Comparison of ENCODE assay signal across 2 cellular contexts in the genomic region with DNA sequence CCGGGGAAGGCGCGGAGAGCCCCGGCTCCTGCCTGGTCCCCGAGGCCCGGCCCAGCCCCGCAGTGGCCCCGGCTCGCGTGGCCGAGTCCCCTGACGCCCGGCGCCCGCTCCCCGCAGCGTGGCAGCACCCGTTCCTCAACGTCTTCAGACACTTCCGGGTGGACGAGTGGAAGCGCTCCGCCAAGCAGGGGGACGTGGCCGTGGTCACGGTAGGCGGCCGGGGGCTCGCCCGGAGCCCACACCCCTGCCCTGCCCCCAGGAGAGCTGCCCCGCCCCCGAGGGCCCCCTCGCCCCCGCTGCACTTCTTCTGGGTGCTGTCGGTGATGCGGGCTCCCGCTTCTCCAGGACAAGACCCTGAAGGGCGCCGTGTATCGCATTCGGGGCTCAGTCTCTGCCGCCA.
TF ChIP-seq lines count a peak whose summit lies in the region.

No MANE protein-coding gene starts in this region.

TF ChIP-seq in GM23338, 12 proteins besides CTCF, POLR2A, EP300 and RAD21 (continues in another document):
- no peak for TF ChIP-seq CREB1 (CRISPR knock-in tag; IDR thresholded peaks at IDR 0.05; ENCODE audit: low read depth)
- TF ChIP-seq POLR2AphosphoS5 (IDR thresholded peaks at IDR 0.05; ENCODE audit: low read depth) = no peak
- TF ChIP-seq NANOG (IDR thresholded peaks at IDR 0.05; ENCODE audit: borderline replicate concordance) = no peak
- TF ChIP-seq ZNF331 (CRISPR knock-in tag; IDR thresholded peaks at IDR 0.05; ENCODE audit: low read depth) = no peak
- TF ChIP-seq EZH2 (IDR thresholded peaks at IDR 0.05; ENCODE audit: low read depth, unreplicated experiment) = no peak
- TF ChIP-seq, protein P1, sequence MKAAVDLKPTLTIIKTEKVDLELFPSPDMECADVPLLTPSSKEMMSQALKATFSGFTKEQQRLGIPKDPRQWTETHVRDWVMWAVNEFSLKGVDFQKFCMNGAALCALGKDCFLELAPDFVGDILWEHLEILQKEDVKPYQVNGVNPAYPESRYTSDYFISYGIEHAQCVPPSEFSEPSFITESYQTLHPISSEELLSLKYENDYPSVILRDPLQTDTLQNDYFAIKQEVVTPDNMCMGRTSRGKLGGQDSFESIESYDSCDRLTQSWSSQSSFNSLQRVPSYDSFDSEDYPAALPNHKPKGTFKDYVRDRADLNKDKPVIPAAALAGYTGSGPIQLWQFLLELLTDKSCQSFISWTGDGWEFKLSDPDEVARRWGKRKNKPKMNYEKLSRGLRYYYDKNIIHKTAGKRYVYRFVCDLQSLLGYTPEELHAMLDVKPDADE (IDR thresholded peaks at IDR 0.05) = no peak
- no peak for TF ChIP-seq ZNF114 (CRISPR knock-in tag; IDR thresholded peaks at IDR 0.05)
- TF ChIP-seq EZH2phosphoT487 (IDR thresholded peaks at IDR 0.05; ENCODE audit: unreplicated experiment) = no peak
- TF ChIP-seq, protein P2, sequence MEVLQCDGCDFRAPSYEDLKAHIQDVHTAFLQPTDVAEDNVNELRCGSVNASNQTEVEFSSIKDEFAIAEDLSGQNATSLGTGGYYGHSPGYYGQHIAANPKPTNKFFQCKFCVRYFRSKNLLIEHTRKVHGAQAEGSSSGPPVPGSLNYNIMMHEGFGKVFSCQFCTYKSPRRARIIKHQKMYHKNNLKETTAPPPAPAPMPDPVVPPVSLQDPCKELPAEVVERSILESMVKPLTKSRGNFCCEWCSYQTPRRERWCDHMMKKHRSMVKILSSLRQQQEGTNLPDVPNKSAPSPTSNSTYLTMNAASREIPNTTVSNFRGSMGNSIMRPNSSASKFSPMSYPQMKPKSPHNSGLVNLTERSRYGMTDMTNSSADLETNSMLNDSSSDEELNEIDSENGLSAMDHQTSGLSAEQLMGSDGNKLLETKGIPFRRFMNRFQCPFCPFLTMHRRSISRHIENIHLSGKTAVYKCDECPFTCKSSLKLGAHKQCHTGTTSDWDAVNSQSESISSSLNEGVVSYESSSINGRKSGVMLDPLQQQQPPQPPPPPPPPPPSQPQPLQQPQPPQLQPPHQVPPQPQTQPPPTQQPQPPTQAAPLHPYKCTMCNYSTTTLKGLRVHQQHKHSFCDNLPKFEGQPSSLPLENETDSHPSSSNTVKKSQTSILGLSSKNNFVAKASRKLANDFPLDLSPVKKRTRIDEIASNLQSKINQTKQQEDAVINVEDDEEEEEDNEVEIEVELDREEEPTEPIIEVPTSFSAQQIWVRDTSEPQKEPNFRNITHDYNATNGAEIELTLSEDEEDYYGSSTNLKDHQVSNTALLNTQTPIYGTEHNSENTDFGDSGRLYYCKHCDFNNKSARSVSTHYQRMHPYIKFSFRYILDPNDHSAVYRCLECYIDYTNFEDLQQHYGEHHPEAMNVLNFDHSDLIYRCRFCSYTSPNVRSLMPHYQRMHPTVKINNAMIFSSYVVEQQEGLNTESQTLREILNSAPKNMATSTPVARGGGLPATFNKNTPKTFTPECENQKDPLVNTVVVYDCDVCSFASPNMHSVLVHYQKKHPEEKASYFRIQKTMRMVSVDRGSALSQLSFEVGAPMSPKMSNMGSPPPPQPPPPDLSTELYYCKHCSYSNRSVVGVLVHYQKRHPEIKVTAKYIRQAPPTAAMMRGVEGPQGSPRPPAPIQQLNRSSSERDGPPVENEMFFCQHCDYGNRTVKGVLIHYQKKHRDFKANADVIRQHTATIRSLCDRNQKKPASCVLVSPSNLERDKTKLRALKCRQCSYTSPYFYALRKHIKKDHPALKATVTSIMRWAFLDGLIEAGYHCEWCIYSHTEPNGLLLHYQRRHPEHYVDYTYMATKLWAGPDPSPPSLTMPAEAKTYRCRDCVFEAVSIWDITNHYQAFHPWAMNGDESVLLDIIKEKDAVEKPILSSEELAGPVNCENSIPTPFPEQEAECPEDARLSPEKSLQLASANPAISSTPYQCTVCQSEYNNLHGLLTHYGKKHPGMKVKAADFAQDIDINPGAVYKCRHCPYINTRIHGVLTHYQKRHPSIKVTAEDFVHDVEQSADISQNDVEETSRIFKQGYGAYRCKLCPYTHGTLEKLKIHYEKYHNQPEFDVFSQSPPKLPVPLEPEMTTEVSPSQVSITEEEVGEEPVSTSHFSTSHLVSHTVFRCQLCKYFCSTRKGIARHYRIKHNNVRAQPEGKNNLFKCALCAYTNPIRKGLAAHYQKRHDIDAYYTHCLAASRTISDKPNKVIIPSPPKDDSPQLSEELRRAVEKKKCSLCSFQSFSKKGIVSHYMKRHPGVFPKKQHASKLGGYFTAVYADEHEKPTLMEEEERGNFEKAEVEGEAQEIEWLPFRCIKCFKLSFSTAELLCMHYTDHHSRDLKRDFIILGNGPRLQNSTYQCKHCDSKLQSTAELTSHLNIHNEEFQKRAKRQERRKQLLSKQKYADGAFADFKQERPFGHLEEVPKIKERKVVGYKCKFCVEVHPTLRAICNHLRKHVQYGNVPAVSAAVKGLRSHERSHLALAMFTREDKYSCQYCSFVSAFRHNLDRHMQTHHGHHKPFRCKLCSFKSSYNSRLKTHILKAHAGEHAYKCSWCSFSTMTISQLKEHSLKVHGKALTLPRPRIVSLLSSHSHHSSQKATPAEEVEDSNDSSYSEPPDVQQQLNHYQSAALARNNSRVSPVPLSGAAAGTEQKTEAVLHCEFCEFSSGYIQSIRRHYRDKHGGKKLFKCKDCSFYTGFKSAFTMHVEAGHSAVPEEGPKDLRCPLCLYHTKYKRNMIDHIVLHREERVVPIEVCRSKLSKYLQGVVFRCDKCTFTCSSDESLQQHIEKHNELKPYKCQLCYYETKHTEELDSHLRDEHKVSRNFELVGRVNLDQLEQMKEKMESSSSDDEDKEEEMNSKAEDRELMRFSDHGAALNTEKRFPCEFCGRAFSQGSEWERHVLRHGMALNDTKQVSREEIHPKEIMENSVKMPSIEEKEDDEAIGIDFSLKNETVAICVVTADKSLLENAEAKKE (CRISPR knock-in tag; IDR thresholded peaks at IDR 0.05) = no peak
- TF ChIP-seq STAT1 (IDR thresholded peaks at IDR 0.05; ENCODE audit: unreplicated experiment) = no peak

TF ChIP-seq in endothelial cell of umbilical vein, 7 proteins besides CTCF, POLR2A, EP300 and RAD21:
- no peak for TF ChIP-seq MYC (IDR thresholded peaks at IDR 0.05; ENCODE audit: low read depth, low read length)
- TF ChIP-seq FOS (IDR thresholded peaks at IDR 0.05; ENCODE audit: borderline replicate concordance, insufficient read depth, low read length) = no peak
- TF ChIP-seq, protein P3, sequence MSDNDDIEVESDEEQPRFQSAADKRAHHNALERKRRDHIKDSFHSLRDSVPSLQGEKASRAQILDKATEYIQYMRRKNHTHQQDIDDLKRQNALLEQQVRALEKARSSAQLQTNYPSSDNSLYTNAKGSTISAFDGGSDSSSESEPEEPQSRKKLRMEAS (IDR thresholded peaks at IDR 0.05; ENCODE audit: insufficient read depth, insufficient read length) = no peak
- no peak for TF ChIP-seq POLR2AphosphoS5 (IDR thresholded peaks at IDR 0.05; ENCODE audit: insufficient read depth, low read depth, low read length)
- TF ChIP-seq EZH2 (IDR thresholded peaks at IDR 0.05; ENCODE audit: borderline replicate concordance, low read depth, low read length, severe bottlenecking) = no peak
- TF ChIP-seq JUN (IDR thresholded peaks at IDR 0.05; ENCODE audit: borderline replicate concordance, insufficient read depth, insufficient read length, low read depth) = no peak
- TF ChIP-seq GATA2 (IDR thresholded peaks at IDR 0.05; ENCODE audit: insufficient read depth, insufficient read length, low read depth, low read length) = no peak
